23 cellular contexts compared by ENCODE assay signal in genomic region chr1:87949711-87950110, GRCh38.
"Had no signal": no experiment of that assay in that cellular context is flagged by ENCODE, and none has a peak within 500 bp of the region (broad histone marks: within the 10 kb centered on the region; RNA-seq: fewer than 3 reads in every experiment).

No MANE protein-coding gene starts in this region.

- DNase-seq: Karpas-422, MM.1S, MV-4-11, NCI-H1092, NCI-H1417 treated with DMSO at 0.1 percent for 48 hours, NCI-H1436 treated with DMSO at 0.1 percent for 48 hours, NCI-H1694 treated with DMSO at 0.1 percent for 48 hours, NCI-H187 treated with DMSO at 0.1 percent for 48 hours, NCI-H2029, NCI-H2171 treated with DMSO at 0.1 percent for 48 hours, NCI-H2227 treated with DMSO at 0.1 percent for 48 hours, NCI-H510A treated with DMSO at 0.1 percent for 48 hours, NCI-H526 treated with DMSO at 0.1 percent for 48 hours, NCI-H774, PC-9, Right ventricle myocardium superior, SHP77 treated with DMSO at 0.1 percent for 48 hours, SK-N-SH, SW 1271 had no signal

- FAIRE-seq: RCC 7860 had no signal

- H3K4me3 ChIP-seq: PC-9, SJSA1 had no signal

- H3K27ac ChIP-seq: KMS-11, PC-9, SJSA1 had no signal

- ATAC-seq: Panc1 had no signal
